In the genomic region with DNA sequence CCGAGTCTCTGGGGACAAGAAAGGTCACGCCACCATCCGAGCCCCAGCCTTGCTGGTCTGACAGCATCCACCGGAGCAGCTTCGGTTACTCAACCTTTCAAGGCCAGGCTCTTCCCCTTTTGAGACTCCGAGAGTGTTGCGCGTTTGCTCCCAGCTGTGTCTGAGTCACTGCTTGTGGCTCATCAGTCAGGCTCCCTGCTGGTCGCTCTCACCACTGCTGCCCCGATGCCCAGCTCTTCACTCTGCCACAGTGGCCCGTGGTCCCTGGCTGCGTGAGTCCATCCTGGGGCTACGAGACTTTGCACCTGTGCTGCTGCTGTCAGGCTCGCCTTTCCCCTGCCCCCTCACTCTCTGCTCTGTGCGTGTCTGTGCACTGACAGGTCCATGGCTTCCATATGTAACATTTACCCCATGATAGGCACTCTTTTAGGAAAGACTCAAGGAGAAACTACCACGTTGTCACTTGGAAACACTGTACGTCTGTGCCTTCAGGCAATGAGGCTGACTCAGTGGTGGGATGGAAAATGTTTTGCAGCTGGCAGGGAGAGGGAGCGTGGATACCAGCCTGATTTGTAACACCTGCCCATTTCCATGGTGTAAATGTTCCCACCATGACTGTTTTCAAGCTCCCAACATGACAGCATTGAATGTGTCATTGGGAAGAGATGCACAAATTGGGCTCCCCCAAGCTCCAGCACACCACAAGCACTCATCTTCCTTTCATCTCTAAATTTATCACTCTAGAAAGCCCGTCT, we compare ENCODE assay signal across 18 cellular contexts.
"Had no signal": no experiment of that assay in that cellular context is flagged by ENCODE, and none has a peak within 500 bp of the region (broad histone marks: within the 10 kb centered on the region; RNA-seq: fewer than 3 reads in every experiment).

No MANE protein-coding gene starts in this region.

- DNase-seq: activated CD4-positive, alpha-beta T cell treated with anti-CD3 and anti-CD28 coated beads for 1 hour; activated CD4-positive, alpha-beta T cell treated with anti-CD3 and anti-CD28 coated beads, Interleukin-2, amount 50 U/mL, for 4 hours; activated naive CD4-positive, alpha-beta T cell treated with anti-CD3 and anti-CD28 coated beads for 36 hours; activated naive CD8-positive, alpha-beta T cell treated with anti-CD3 and anti-CD28 coated beads, Interleukin-2, amount 50 U/mL, for 24 hours; body of pancreas; effector CD8-positive, alpha-beta T cell; foreskin fibroblast; glutamatergic neuron; immature natural killer cell; left cardiac atrium; midbrain; ovary; upper lobe of right lung had no signal

- H3K4me3 ChIP-seq: body of pancreas, lung, ovary, thoracic aorta, upper lobe of right lung had no signal

- H3K4me1 ChIP-seq: upper lobe of right lung had no signal

- H3K36me3 ChIP-seq: ovary, thoracic aorta, upper lobe of right lung had no signal

- ATAC-seq: activated naive CD8-positive, alpha-beta T cell treated with anti-CD3 and anti-CD28 coated beads, Interleukin-2, amount 50 U/mL, for 24 hours; activated T-helper 17 cell treated with anti-CD3 and anti-CD28 coated beads, Interleukin-2, amount 50 U/mL, for 72 hours; body of pancreas; left cardiac atrium; stimulated activated effector memory CD8-positive, alpha-beta T cell treated with anti-CD3 and anti-CD28 coated beads, Interleukin-12 subunit alpha, Interleukin-12 subunit beta, amount 100 ng/mL, for 72 hours; upper lobe of right lung had no signal

- H3K9me3 ChIP-seq: body of pancreas, ovary, thoracic aorta, upper lobe of right lung had no signal

- H3K27ac ChIP-seq: body of pancreas, ovary, thoracic aorta, upper lobe of right lung, VCaP had no signal

- H3K27me3 ChIP-seq: body of pancreas, ovary, upper lobe of right lung had no signal
